In genomic region chr1:117606608-117607261, GRCh38 we compare ENCODE assay signal across 8 cellular contexts. TPM values are rescaled to one million over a fixed set of nuclear protein-coding genes. Genes with fewer than 3 reads are reported as not detected.
DNase-seq lines count a peak whose midpoint lies in the region; ATAC-seq and TF ChIP-seq lines count a peak whose summit lies in the region.

No MANE protein-coding gene starts in this region.

- WGBS in heart left ventricle, 4 donors, result 4 to 15% (median 5%) methylated on average over 19 to 45 of the region's 45 CpGs

- no peaks in the 10 kb centered on the region for H3K27me3 ChIP-seq in heart left ventricle

- no peaks in the 10 kb centered on the region for H3K9me3 ChIP-seq in heart left ventricle

- intact Hi-C loops in heart left ventricle (cut with DNase I), result loop anchor here (2.0 to 10.0 kb wide), 13 partner anchors 61 to 542 kb away; partner anchors contain the start of genes MAN1A2 (in 2 of the 10) and TTF2 (in 1 of the 10)

- H3K36me3 ChIP-seq in heart left ventricle, result no peaks in the 10 kb centered on the region

- peak overlapping the region in 11 of 12 donors; percentile 59 to 84 (median 77) for H3K27ac ChIP-seq in heart left ventricle

- ATAC-seq in heart left ventricle, result peak in 1 of 4 donors; percentile 1

- H3K4me3 ChIP-seq in heart left ventricle, result peak overlapping the region; percentile 60 to 90 (median 78)

- TF ChIP-seq POLR2A in heart left ventricle (IDR thresholded peaks at IDR 0.05), result no peak

- TF ChIP-seq CTCF in heart left ventricle (IDR thresholded peaks at IDR 0.05) (peak in 1 of 12 donors; percentile 3), GM10266 (IDR thresholded peaks at IDR 0.05; ENCODE audit: control insufficient read depth, insufficient read depth, low read depth, missing control alignments) (no peak)

- peaks cover 0 to 55% (median 28%) of the 10 kb centered on the region in 12 donors for H3K4me1 ChIP-seq in heart left ventricle

- DNase-seq in NCI-H2171 treated with DMSO at 0.1 percent for 48 hours (lab: John Stamatoyannopoulos, UW) (peak; percentile 46), NCI-H2171 (lab: John Stamatoyannopoulos, UW) (no peak), RPMI7951 (ENCODE audit: low read depth) (peak; percentile 26), heart left ventricle (peak in 4 of 5 donors; percentile 36 to 71 (median 40)), retina (peak; percentile 49), cerebellar nuclear complex (lab: John Stamatoyannopoulos, UW) (no peak), GM10266 (ENCODE audit: extremely low spot score) (no peak)
- DNase-seq in activated naive CD4-positive, alpha-beta T cell (lab: John Stamatoyannopoulos, UW), result peak in 3 of 4 experiments; percentile 15 to 44 (median 30)

RNA-seq across cellular contexts. Expression of gene TENT5C, which starts 0.9 kb away (rescaled TPM):
- total RNA-seq in RPMI7951 (2014; rRNA removed; shearing (Covaris generic)), result 0.36 and 0.78 TPM in 2 replicates
- 10 to 100 TPM in 8 of 9 donors, 1 to 10 TPM in 1; 7.9 to 21.6 (median 15.1) TPM for total RNA-seq in heart left ventricle
- 1 to 10 TPM; 3.7 to 9.6 TPM for polyA plus RNA-seq in heart left ventricle

Comparison
In these comparisons a context has a peak if more than half of its experiments do, and no peak if none do; other contexts are left out.
1. DNase-seq: peak in NCI-H2171 treated with DMSO at 0.1 percent for 48 hours (single experiment), RPMI7951 (single experiment), activated naive CD4-positive, alpha-beta T cell (3 of 4), heart left ventricle (4 of 5) and retina (single experiment); none in NCI-H2171 (single experiment), cerebellar nuclear complex (0 of 2) and GM10266 (single experiment).